Comparison of ENCODE assay signal across 11 cellular contexts in genomic region chr11:116078101-116078561, GRCh38.
DNase-seq lines count a peak whose midpoint lies in the region; ATAC-seq, FAIRE-seq and TF ChIP-seq lines count a peak whose summit lies in the region.
"Had no signal": no experiment of that assay in that cellular context is flagged by ENCODE, and none has a peak within 500 bp of the region (broad histone marks: within the 10 kb centered on the region; RNA-seq: fewer than 3 reads in every experiment).

No MANE protein-coding gene starts in this region.

- ATAC-seq in GM12878 (peak; percentile 14; the same call in 1 of the 3 replicates), HG03457 (IDR thresholded peaks at IDR 0.05; ENCODE audit: unreplicated experiment) (no peak), HG02938 (IDR thresholded peaks at IDR 0.05; ENCODE audit: unreplicated experiment) (no peak)
- ATAC-seq: stimulated activated memory B cell treated with anti-CD40 and anti-IgM and Interleukin-4, amounts not matched to agents 10 μg/mL and 1 μg/mL and 100 μg/mL, for 72 hours had no signal

- FAIRE-seq in GM12878 (lab: Jason Lieb, UNC), result no peak

- H2AFZ ChIP-seq in GM12878 (ENCODE audit: control insufficient read depth, low read depth, low read length), result no peak overlapping the region

- 42% methylated on average over 5 of the region's 5 CpGs for WGBS in GM12878 (ENCODE audit: insufficient coverage, insufficient replicate concordance, low lambda C conversion rate, missing lambda C conversion rate)

- H3K9ac ChIP-seq in GM12878 (ENCODE audit: control insufficient read depth, insufficient read depth, low read length), result no peak overlapping the region

- H3K4me1 ChIP-seq in GM12878 (ENCODE audit: control insufficient read depth, insufficient read depth, low read length), result peaks cover 18% of the 10 kb centered on the region

- BruUV-seq in GM12878 (replicated peaks; lab: Mats Ljungman, UMichigan), result no TSS peak

- no peaks in the 10 kb centered on the region for H3K36me3 ChIP-seq in GM12878 (ENCODE audit: control insufficient read depth in 2 of 2, insufficient read depth in 2 of 2, low read length in 1 of 2)
- H3K36me3 ChIP-seq: right atrium auricular region had no signal

- DNase-seq in GM20000 (ENCODE audit: low spot score) (peak; percentile 31), NCI-H2227 (lab: John Stamatoyannopoulos, UW; ENCODE audit: unreplicated experiment) (peak; percentile 24), GM12878 (ENCODE audit: low read depth, low spot score) (no peak), retina (peak; percentile 76), KBM-7 (no peak), NCI-H345 treated with DMSO at 0.1 percent for 48 hours (lab: John Stamatoyannopoulos, UW; ENCODE audit: unreplicated experiment) (no peak)
- DNase-seq: activated CD4-positive, alpha-beta memory T cell treated with anti-CD3 and anti-CD28 coated beads for 36 hours had no signal

- no peak overlapping the region for H3K4me2 ChIP-seq in GM12878 (ENCODE audit: control insufficient read depth, insufficient read depth)

- peak; percentile 86 for TF ChIP-seq RAD21 in GM12878 (IDR thresholded peaks at IDR 0.05; ENCODE audit: insufficient read depth, low read depth, low read length)

- RAD21 ChIA-PET in GM12878 (lab: Charles Lee; ENCODE audit: unreplicated experiment), result interaction anchor here (0.7 to 11.6 kb wide), 10 partner anchors 70 to 753 kb away, joined by 3 to 222 read pairs (median 5); no protein-coding TSS in a partner anchor

- CTCF ChIA-PET in GM12878 (lab: Yijun Ruan, JAX), result interaction anchor here (0.6 to 8.9 kb wide), 20 partner anchors 9 to 743 kb away, joined by 3 to 99 read pairs (median 4); no protein-coding TSS in a partner anchor

- TF ChIP-seq EP300 in GM12878 (IDR thresholded peaks at IDR 0.05; ENCODE audit: borderline replicate concordance in 1 of 2, control insufficient read depth in 1 of 2, low read depth in 2 of 2, low read length in 2 of 2), result no peak

- H4K20me1 ChIP-seq in GM12878 (ENCODE audit: control insufficient read depth, insufficient read depth), result no peaks in the 10 kb centered on the region

- H3K27me3 ChIP-seq in GM12878 (replicated peaks in 1 of 2; ENCODE audit: control insufficient read depth in 2 of 2, insufficient read depth in 2 of 2, low read length in 1 of 2), result no peaks in the 10 kb centered on the region
- H3K27me3 ChIP-seq: right atrium auricular region had no signal

- POLR2A ChIA-PET in GM12878 (lab: Charles Lee), result interaction anchor here (1.3 kb wide), 1 partner anchor 151 kb away, joined by 3 read pairs; no protein-coding TSS in a partner anchor

- H3K4me3 ChIP-seq in GM12878, result no peak overlapping the region
- H3K4me3 ChIP-seq: right atrium auricular region had no signal

- in situ Hi-C loops in GM12878 (cut with MboI), result loop anchor here (5.0 kb wide), 1 partner anchor 151 kb away; no protein-coding TSS in a partner anchor
- in situ Hi-C loops in KBM-7 (cut with MboI; ENCODE audit: low pct_unique_long_range_greater_than_20kb, low sequenced_read_pairs), result no loop called here

- H3K79me2 ChIP-seq in GM12878 (ENCODE audit: control insufficient read depth, insufficient read depth, low read length), result no peaks in the 10 kb centered on the region

- intact Hi-C loops in GM12878 (cut with micrococcal nuclease; ENCODE audit: unreplicated experiment), result loop anchor here (5.0 kb wide), 1 partner anchor 741 kb away; no protein-coding TSS in a partner anchor

- H3K9me3 ChIP-seq in GM12878 (replicated peaks; ENCODE audit: control insufficient read depth, insufficient read depth, low read length), result no peaks in the 10 kb centered on the region
- H3K9me3 ChIP-seq: right atrium auricular region had no signal

- peak; percentile 66 for TF ChIP-seq CTCF in GM20000 (IDR thresholded peaks at IDR 0.05; ENCODE audit: extremely low read depth, missing control alignments)
- peak; percentile 63 to 66 (median 63) for TF ChIP-seq CTCF in GM12878 (IDR thresholded peaks at IDR 0.05 in 2 of 3, conservative IDR thresholded peaks at IDR 0.05 in 1 of 3; ENCODE audit: control insufficient read depth in 2 of 3, extremely low read depth in 1 of 3, insufficient read depth in 1 of 3, low read depth in 3 of 3, low read length in 3 of 3)

- TF ChIP-seq POLR2A in GM12878 (IDR thresholded peaks at IDR 0.05; ENCODE audit: low read depth, low read length), result no peak

- H3K27ac ChIP-seq in GM12878 (ENCODE audit: control insufficient read depth, insufficient read depth), result no peak overlapping the region
- H3K27ac ChIP-seq: right atrium auricular region had no signal

- SMC1A ChIA-PET in GM12878 (lab: Charles Lee; ENCODE audit: uncharacterized antibody, unreplicated experiment), result interaction anchor here (1.0 to 9.0 kb wide), 13 partner anchors 10 to 554 kb away, joined by 3 to 249 read pairs (median 5); no protein-coding TSS in a partner anchor

TF ChIP-seq in GM12878, 131 proteins besides CTCF, POLR2A, EP300 and RAD21:
- TF ChIP-seq, protein P1, sequence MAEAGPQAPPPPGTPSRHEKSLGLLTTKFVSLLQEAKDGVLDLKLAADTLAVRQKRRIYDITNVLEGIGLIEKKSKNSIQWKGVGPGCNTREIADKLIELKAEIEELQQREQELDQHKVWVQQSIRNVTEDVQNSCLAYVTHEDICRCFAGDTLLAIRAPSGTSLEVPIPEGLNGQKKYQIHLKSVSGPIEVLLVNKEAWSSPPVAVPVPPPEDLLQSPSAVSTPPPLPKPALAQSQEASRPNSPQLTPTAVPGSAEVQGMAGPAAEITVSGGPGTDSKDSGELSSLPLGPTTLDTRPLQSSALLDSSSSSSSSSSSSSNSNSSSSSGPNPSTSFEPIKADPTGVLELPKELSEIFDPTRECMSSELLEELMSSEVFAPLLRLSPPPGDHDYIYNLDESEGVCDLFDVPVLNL (IDR thresholded peaks at IDR 0.05; ENCODE audit: low read depth, low read length), result no peak
- TF ChIP-seq SMC3 (IDR thresholded peaks at IDR 0.05; ENCODE audit: borderline replicate concordance, low read length) (peak; percentile 53; the same call in 1 of the 2 replicates), ZNF384 (IDR thresholded peaks at IDR 0.05; ENCODE audit: borderline replicate concordance, low read depth, low read length) (no peak), SMARCA5 (IDR thresholded peaks at IDR 0.05) (0 out of 2 replicates have a peak, but pooled peaks have one; percentile 49), NFXL1 (IDR thresholded peaks at IDR 0.05; ENCODE audit: borderline replicate concordance) (no peak)
- TF ChIP-seq, protein P2, sequence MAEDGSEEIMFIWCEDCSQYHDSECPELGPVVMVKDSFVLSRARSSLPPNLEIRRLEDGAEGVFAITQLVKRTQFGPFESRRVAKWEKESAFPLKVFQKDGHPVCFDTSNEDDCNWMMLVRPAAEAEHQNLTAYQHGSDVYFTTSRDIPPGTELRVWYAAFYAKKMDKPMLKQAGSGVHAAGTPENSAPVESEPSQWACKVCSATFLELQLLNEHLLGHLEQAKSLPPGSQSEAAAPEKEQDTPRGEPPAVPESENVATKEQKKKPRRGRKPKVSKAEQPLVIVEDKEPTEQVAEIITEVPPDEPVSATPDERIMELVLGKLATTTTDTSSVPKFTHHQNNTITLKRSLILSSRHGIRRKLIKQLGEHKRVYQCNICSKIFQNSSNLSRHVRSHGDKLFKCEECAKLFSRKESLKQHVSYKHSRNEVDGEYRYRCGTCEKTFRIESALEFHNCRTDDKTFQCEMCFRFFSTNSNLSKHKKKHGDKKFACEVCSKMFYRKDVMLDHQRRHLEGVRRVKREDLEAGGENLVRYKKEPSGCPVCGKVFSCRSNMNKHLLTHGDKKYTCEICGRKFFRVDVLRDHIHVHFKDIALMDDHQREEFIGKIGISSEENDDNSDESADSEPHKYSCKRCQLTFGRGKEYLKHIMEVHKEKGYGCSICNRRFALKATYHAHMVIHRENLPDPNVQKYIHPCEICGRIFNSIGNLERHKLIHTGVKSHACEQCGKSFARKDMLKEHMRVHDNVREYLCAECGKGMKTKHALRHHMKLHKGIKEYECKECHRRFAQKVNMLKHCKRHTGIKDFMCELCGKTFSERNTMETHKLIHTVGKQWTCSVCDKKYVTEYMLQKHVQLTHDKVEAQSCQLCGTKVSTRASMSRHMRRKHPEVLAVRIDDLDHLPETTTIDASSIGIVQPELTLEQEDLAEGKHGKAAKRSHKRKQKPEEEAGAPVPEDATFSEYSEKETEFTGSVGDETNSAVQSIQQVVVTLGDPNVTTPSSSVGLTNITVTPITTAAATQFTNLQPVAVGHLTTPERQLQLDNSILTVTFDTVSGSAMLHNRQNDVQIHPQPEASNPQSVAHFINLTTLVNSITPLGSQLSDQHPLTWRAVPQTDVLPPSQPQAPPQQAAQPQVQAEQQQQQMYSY (CRISPR knock-in tag; IDR thresholded peaks at IDR 0.05), result no peak

Comparison
In these comparisons a context has a peak if more than half of its experiments do, and no peak if none do; other contexts are left out.
1. DNase-seq: peak in GM20000 (single experiment), NCI-H2227 (single experiment) and retina (single experiment); none in GM12878 (single experiment), KBM-7 (single experiment) and NCI-H345 treated with DMSO at 0.1 percent for 48 hours (single experiment).